Comparison of ENCODE assay signal across 2 cellular contexts in the genomic region with DNA sequence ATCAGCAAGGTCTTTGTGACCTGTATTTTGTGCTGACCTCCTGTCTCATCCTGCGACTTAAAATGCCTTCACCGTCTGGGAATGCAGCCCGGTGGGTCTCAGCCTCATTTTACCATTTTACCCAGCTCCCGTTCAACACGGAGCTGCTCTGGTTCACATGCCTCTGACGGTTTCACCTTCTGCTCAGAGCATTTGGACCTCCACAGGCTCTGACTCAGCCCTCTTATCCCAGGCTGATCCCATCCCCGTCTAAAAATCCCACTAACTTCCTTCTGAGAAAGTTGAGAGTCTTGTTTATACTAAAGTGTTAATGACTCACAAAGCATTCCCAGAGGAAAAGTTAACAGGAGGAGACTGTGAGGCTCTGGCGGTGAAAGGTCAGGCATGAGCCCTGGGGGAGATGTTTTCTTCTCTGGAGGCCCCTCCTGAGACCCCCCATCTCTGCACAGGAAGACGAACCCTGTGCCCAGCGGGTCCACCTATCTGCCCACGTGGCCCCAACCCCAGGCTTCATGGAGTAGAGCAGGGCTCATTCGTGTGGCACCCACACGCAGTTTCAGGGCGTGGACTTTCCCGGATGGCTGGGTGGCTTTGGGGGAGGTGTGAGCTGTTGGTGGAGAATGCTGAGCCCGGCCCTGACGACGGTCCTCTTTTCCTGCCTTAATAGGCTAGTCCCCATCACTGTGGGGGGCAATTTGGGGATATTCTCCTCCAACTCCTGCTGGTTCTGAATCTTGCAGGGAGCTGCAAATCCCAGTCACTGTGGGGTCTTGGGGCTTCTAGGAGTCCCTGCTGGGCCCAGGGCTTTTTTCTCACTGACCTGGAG.
TF ChIP-seq lines count a peak whose summit lies in the region.

No MANE protein-coding gene starts in this region.

TF ChIP-seq in SK-N-SH, 30 proteins besides CTCF, POLR2A, EP300 and RAD21 (continued from another document):
- TF ChIP-seq TAF1 (IDR thresholded peaks at IDR 0.05; ENCODE audit: borderline replicate concordance, low read depth, low read length), result no peak
- TF ChIP-seq FOXM1 (IDR thresholded peaks at IDR 0.05; ENCODE audit: low read depth), result no peak
- no peak for TF ChIP-seq NFIC (IDR thresholded peaks at IDR 0.05; ENCODE audit: borderline replicate concordance)
- no peak for TF ChIP-seq YY1 (IDR thresholded peaks at IDR 0.05; ENCODE audit: low read depth)
- TF ChIP-seq, protein P1, sequence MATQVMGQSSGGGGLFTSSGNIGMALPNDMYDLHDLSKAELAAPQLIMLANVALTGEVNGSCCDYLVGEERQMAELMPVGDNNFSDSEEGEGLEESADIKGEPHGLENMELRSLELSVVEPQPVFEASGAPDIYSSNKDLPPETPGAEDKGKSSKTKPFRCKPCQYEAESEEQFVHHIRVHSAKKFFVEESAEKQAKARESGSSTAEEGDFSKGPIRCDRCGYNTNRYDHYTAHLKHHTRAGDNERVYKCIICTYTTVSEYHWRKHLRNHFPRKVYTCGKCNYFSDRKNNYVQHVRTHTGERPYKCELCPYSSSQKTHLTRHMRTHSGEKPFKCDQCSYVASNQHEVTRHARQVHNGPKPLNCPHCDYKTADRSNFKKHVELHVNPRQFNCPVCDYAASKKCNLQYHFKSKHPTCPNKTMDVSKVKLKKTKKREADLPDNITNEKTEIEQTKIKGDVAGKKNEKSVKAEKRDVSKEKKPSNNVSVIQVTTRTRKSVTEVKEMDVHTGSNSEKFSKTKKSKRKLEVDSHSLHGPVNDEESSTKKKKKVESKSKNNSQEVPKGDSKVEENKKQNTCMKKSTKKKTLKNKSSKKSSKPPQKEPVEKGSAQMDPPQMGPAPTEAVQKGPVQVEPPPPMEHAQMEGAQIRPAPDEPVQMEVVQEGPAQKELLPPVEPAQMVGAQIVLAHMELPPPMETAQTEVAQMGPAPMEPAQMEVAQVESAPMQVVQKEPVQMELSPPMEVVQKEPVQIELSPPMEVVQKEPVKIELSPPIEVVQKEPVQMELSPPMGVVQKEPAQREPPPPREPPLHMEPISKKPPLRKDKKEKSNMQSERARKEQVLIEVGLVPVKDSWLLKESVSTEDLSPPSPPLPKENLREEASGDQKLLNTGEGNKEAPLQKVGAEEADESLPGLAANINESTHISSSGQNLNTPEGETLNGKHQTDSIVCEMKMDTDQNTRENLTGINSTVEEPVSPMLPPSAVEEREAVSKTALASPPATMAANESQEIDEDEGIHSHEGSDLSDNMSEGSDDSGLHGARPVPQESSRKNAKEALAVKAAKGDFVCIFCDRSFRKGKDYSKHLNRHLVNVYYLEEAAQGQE (IDR thresholded peaks at IDR 0.05; ENCODE audit: low read depth, low read length), result no peak
- TF ChIP-seq GATA2 (CRISPR knock-in tag; IDR thresholded peaks at IDR 0.05), result no peak
- TF ChIP-seq, protein P2, sequence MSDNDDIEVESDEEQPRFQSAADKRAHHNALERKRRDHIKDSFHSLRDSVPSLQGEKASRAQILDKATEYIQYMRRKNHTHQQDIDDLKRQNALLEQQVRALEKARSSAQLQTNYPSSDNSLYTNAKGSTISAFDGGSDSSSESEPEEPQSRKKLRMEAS (IDR thresholded peaks at IDR 0.05; ENCODE audit: low read depth), result no peak
- TF ChIP-seq RXRA (IDR thresholded peaks at IDR 0.05; ENCODE audit: borderline replicate concordance, low read depth), result no peak

TF ChIP-seq in SK-N-SH treated with all-trans-retinoic acid at 6 μM for 48 hours, 23 proteins besides CTCF, POLR2A, EP300 and RAD21 (continued from another document):
- no peak for TF ChIP-seq CSDC2 (CRISPR knock-in tag; IDR thresholded peaks at IDR 0.05)
- TF ChIP-seq, protein P3, sequence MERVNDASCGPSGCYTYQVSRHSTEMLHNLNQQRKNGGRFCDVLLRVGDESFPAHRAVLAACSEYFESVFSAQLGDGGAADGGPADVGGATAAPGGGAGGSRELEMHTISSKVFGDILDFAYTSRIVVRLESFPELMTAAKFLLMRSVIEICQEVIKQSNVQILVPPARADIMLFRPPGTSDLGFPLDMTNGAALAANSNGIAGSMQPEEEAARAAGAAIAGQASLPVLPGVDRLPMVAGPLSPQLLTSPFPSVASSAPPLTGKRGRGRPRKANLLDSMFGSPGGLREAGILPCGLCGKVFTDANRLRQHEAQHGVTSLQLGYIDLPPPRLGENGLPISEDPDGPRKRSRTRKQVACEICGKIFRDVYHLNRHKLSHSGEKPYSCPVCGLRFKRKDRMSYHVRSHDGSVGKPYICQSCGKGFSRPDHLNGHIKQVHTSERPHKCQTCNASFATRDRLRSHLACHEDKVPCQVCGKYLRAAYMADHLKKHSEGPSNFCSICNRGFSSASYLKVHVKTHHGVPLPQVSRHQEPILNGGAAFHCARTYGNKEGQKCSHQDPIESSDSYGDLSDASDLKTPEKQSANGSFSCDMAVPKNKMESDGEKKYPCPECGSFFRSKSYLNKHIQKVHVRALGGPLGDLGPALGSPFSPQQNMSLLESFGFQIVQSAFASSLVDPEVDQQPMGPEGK (CRISPR knock-in tag; IDR thresholded peaks at IDR 0.05; ENCODE audit: borderline replicate concordance), result no peak
- no peak for TF ChIP-seq OSR1 (CRISPR knock-in tag; IDR thresholded peaks at IDR 0.05)
- no peak for TF ChIP-seq ZFP30 (CRISPR knock-in tag; IDR thresholded peaks at IDR 0.05)
- TF ChIP-seq TCF4 (CRISPR knock-in tag; IDR thresholded peaks at IDR 0.05; ENCODE audit: borderline replicate concordance), result no peak
- no peak for TF ChIP-seq ZFP3 (CRISPR knock-in tag; IDR thresholded peaks at IDR 0.05)
- TF ChIP-seq ZC3H10 (CRISPR knock-in tag; IDR thresholded peaks at IDR 0.05), result no peak
- TF ChIP-seq SNAI2 (CRISPR knock-in tag; IDR thresholded peaks at IDR 0.05), result no peak
- TF ChIP-seq, protein P4, sequence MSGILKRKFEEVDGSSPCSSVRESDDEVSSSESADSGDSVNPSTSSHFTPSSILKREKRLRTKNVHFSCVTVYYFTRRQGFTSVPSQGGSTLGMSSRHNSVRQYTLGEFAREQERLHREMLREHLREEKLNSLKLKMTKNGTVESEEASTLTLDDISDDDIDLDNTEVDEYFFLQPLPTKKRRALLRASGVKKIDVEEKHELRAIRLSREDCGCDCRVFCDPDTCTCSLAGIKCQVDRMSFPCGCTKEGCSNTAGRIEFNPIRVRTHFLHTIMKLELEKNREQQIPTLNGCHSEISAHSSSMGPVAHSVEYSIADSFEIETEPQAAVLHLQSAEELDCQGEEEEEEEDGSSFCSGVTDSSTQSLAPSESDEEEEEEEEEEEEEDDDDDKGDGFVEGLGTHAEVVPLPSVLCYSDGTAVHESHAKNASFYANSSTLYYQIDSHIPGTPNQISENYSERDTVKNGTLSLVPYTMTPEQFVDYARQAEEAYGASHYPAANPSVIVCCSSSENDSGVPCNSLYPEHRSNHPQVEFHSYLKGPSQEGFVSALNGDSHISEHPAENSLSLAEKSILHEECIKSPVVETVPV (CRISPR knock-in tag; IDR thresholded peaks at IDR 0.05), result no peak
- TF ChIP-seq RARB (CRISPR knock-in tag; IDR thresholded peaks at IDR 0.05), result no peak
- TF ChIP-seq BACH2 (CRISPR knock-in tag; IDR thresholded peaks at IDR 0.05; ENCODE audit: borderline replicate concordance), result no peak
- TF ChIP-seq, protein P5, sequence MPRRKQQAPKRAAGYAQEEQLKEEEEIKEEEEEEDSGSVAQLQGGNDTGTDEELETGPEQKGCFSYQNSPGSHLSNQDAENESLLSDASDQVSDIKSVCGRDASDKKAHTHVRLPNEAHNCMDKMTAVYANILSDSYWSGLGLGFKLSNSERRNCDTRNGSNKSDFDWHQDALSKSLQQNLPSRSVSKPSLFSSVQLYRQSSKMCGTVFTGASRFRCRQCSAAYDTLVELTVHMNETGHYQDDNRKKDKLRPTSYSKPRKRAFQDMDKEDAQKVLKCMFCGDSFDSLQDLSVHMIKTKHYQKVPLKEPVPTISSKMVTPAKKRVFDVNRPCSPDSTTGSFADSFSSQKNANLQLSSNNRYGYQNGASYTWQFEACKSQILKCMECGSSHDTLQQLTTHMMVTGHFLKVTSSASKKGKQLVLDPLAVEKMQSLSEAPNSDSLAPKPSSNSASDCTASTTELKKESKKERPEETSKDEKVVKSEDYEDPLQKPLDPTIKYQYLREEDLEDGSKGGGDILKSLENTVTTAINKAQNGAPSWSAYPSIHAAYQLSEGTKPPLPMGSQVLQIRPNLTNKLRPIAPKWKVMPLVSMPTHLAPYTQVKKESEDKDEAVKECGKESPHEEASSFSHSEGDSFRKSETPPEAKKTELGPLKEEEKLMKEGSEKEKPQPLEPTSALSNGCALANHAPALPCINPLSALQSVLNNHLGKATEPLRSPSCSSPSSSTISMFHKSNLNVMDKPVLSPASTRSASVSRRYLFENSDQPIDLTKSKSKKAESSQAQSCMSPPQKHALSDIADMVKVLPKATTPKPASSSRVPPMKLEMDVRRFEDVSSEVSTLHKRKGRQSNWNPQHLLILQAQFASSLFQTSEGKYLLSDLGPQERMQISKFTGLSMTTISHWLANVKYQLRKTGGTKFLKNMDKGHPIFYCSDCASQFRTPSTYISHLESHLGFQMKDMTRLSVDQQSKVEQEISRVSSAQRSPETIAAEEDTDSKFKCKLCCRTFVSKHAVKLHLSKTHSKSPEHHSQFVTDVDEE (CRISPR knock-in tag; IDR thresholded peaks at IDR 0.05), result no peak
- no peak for TF ChIP-seq ARNTL (CRISPR knock-in tag; IDR thresholded peaks at IDR 0.05; ENCODE audit: borderline replicate concordance, low read depth)
- no peak for TF ChIP-seq ESRRG (CRISPR knock-in tag; IDR thresholded peaks at IDR 0.05)
- no peak for TF ChIP-seq GLIS3 (CRISPR knock-in tag; IDR thresholded peaks at IDR 0.05)
- no peak for TF ChIP-seq ZNF70 (CRISPR knock-in tag; IDR thresholded peaks at IDR 0.05)
